7 cellular contexts compared by ENCODE assay signal in the genomic region with DNA sequence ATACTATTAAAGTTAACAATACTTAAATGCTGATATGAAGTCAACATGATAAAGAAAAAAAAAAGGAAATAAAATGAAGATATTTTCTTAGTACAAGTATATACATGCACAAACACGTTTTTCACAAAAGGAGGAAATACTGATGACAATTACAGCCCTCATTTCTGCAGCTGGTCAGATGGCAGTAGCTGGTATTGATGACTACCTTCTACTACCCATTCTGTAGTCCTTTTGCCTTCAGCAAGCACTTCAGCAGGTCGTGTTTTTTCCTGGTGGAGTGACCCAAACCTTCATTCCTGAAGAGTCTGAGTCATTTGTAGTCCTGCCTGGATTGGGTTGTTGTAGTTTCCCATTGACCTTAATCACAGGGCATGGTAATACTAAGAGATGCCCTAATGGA.
DNase-seq lines count a peak whose midpoint lies in the region; ATAC-seq, FAIRE-seq and TF ChIP-seq lines count a peak whose summit lies in the region.
"Not testable (repeated sequence)": the region's sequence is repeated elsewhere in the genome, so short reads cannot be mapped to it uniquely, and the experiment has no call there.

No MANE protein-coding gene starts in this region.

- not testable (repeated sequence) for H3K4me3 ChIP-seq in mammary epithelial cell (replicated peaks in 1 of 3; ENCODE audit: insufficient read depth in 1 of 3, low read depth in 2 of 3, low read length in 3 of 3); bronchial epithelial cell (ENCODE audit: low read depth, low read length); epithelial cell of esophagus (ENCODE audit: low read length)

- not testable (repeated sequence) for H4K20me1 ChIP-seq in mammary epithelial cell (ENCODE audit: insufficient read depth, low read length)

- not testable (repeated sequence) for H3K4me2 ChIP-seq in mammary epithelial cell (ENCODE audit: insufficient read depth, low read depth, low read length)

- not testable (repeated sequence) for ATAC-seq in foreskin keratinocyte

- DNase-seq in DMS53 (lab: John Stamatoyannopoulos, UW) (peak; percentile 3), mammary epithelial cell (peak; percentile 20), bronchial epithelial cell (ENCODE audit: low read depth) (peak; percentile 57), epithelial cell of esophagus (ENCODE audit: low read depth) (peak; percentile 45), foreskin keratinocyte (peak; percentile 59 to 62)
- DNase-seq in HTR-8/SVneo (ENCODE audit: insufficient read length, low spot score); frontal cortex (ENCODE audit: low spot score in 2 of 2): not testable (repeated sequence)

- 10% methylated on average over 2 of the region's 2 CpGs for WGBS in mammary epithelial cell (ENCODE audit: low coverage, missing lambda C conversion rate)

- BruUV-seq in mammary epithelial cell (replicated peaks; lab: Mats Ljungman, UMichigan) = not testable (repeated sequence)

- not testable (repeated sequence) for H3K27ac ChIP-seq in mammary epithelial cell (ENCODE audit: insufficient read depth, low read depth, low read length); foreskin keratinocyte

- not testable (repeated sequence) for H3K9me3 ChIP-seq in mammary epithelial cell (replicated peaks; ENCODE audit: insufficient read depth, low read length)

- intact Hi-C loops in mammary epithelial cell (cut with micrococcal nuclease) = not testable (repeated sequence)

- FAIRE-seq in HTR-8/SVneo (lab: Jason Lieb, UNC) = peak; percentile 90
- FAIRE-seq in bronchial epithelial cell (lab: Jason Lieb, UNC) = not testable (repeated sequence)
- peak; percentile 15 for FAIRE-seq in frontal cortex (lab: Jason Lieb, UNC)

- not testable (repeated sequence) for TF ChIP-seq CTCF in mammary epithelial cell (conservative IDR thresholded peaks at IDR 0.05 in 1 of 2, IDR thresholded peaks at IDR 0.05 in 1 of 2; ENCODE audit: extremely low read depth in 1 of 2, insufficient read depth in 1 of 2, low read depth in 1 of 2, low read length in 2 of 2); bronchial epithelial cell (IDR thresholded peaks at IDR 0.05; ENCODE audit: insufficient read depth, low read length, severe bottlenecking); epithelial cell of esophagus (IDR thresholded peaks at IDR 0.05; ENCODE audit: insufficient read depth, low read depth, low read length, missing control alignments); foreskin keratinocyte (conservative IDR thresholded peaks at IDR 0.05)

- not testable (repeated sequence) for H3K79me2 ChIP-seq in mammary epithelial cell (ENCODE audit: insufficient read depth, low read length)

- dilution Hi-C loops in mammary epithelial cell (cut with HindIII; ENCODE audit: low sequenced_read_pairs) = not testable (repeated sequence)

- CTCF ChIA-PET in mammary epithelial cell (lab: Charles Lee; ENCODE audit: low non-redundant PET) = not testable (repeated sequence)

- H3K4me1 ChIP-seq in mammary epithelial cell (ENCODE audit: insufficient read depth, low read length); foreskin keratinocyte: not testable (repeated sequence)

- not testable (repeated sequence) for H3K27me3 ChIP-seq in mammary epithelial cell (ENCODE audit: insufficient read depth, low read length); bronchial epithelial cell (ENCODE audit: control insufficient read depth, insufficient read depth, low read length); foreskin keratinocyte

- in situ Hi-C loops in mammary epithelial cell (cut with MboI; ENCODE audit: low sequenced_read_pairs in 2 of 2) = not testable (repeated sequence)

- H3K36me3 ChIP-seq in mammary epithelial cell (ENCODE audit: insufficient read depth, low read length); bronchial epithelial cell (ENCODE audit: control insufficient read depth, insufficient read depth, low read length): not testable (repeated sequence)

- H3K9ac ChIP-seq in mammary epithelial cell (ENCODE audit: insufficient read depth, low read length) = not testable (repeated sequence)

- not testable (repeated sequence) for H2AFZ ChIP-seq in mammary epithelial cell (ENCODE audit: low read depth, low read length)
